9 cellular contexts compared by ENCODE assay signal in the genomic region with DNA sequence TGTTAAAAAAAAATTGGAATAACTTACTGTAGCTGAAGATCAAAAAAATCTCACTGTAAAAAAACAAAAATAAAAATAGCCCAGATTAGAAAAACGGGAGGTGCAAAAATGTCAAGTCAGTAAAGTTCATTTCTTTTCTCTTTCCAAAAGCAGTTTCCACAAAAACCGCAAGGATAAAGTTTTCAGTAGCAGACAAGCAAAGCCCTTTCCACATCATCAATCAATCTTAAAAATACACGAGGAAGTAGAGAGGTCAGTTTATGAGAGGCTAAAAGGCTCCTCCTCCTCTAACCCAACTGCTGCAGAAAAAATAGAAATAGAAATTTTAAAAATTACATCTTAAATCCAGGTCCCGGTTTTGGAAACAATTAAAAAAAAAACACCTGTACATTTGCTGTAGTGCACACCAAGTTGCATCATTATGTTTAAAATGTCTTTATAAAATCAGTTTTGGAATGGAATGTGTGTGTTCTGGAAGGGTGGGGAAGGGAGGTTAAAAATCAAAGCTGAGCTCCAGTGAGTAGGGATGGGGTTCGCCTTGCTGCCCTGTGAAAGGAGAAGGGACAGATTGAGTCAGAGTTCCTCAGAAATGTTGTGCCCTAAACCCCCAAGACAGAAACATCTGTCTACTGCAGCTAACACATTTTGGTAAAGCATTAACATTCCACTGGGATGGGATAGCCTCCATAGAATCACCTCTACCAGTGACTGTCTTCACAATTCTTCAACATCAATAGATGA. TPM values are rescaled to one million over a fixed set of nuclear protein-coding genes. Genes with fewer than 3 reads are reported as not detected.
DNase-seq lines count a peak whose midpoint lies in the region; ATAC-seq, FAIRE-seq and TF ChIP-seq lines count a peak whose summit lies in the region.
"Had no signal": no experiment of that assay in that cellular context is flagged by ENCODE, and none has a peak within 500 bp of the region (broad histone marks: within the 10 kb centered on the region; RNA-seq: fewer than 3 reads in every experiment).

No MANE protein-coding gene starts in this region.

- 12 to 15% (median 14%) methylated on average over 5 of the region's 5 CpGs for WGBS in ovary, 3 donors

- peak overlapping the region; percentile 70 for H3K27ac Mint-ChIP-seq in central memory CD8-positive, alpha-beta T cell (ENCODE audit: low read depth)

- TF ChIP-seq CTCF in GM12875 (IDR thresholded peaks at IDR 0.05; ENCODE audit: borderline replicate concordance, insufficient read depth, low read depth, low read length), result no peak
- no peak for TF ChIP-seq CTCF in neutrophil (IDR thresholded peaks at IDR 0.05)
- no peak for TF ChIP-seq CTCF in lower lobe of right lung (IDR thresholded peaks at IDR 0.05)
- no peak for TF ChIP-seq CTCF in ovary (IDR thresholded peaks at IDR 0.05)
- no peak for TF ChIP-seq CTCF in kidney (IDR thresholded peaks at IDR 0.05; ENCODE audit: borderline replicate concordance, extremely low read depth, insufficient read depth)

- H3K9me3 Mint-ChIP-seq in central memory CD8-positive, alpha-beta T cell, result no peaks in the 10 kb centered on the region

- H3K27me3 Mint-ChIP-seq in central memory CD8-positive, alpha-beta T cell, result no peaks in the 10 kb centered on the region

- H3K27ac ChIP-seq in neutrophil (peak overlapping the region; percentile 48), lower lobe of right lung (no peak overlapping the region), ovary (no peak overlapping the region), kidney (ENCODE audit: low read depth in 2 of 2, low read length in 2 of 2) (peak overlapping the region in 1 of 2 donors; percentile 10)

- DNase-seq in NAMALWA (ENCODE audit: low spot score) (peak; percentile 38), head of caudate nucleus (no peak), lower lobe of right lung (no peak), ovary (no peak), kidney (no peak)
- no peak for DNase-seq in central memory CD8-positive, alpha-beta T cell (ENCODE audit: low spot score in 2 of 2)
- DNase-seq: pancreas had no signal

- H3K4me3 Mint-ChIP-seq in central memory CD8-positive, alpha-beta T cell, result peak overlapping the region; percentile 99

- H3K4me1 Mint-ChIP-seq in central memory CD8-positive, alpha-beta T cell, result peaks cover 79% of the 10 kb centered on the region

- H3K9me3 ChIP-seq in neutrophil (no peaks in the 10 kb centered on the region), lower lobe of right lung (no peaks in the 10 kb centered on the region), ovary (no peaks in the 10 kb centered on the region), kidney (ENCODE audit: control insufficient read depth in 1 of 2, low read length in 2 of 2) (no peaks in the 10 kb centered on the region)
- H3K9me3 ChIP-seq: pancreas had no signal

- H3K36me3 ChIP-seq in neutrophil, result peaks cover 58% of the 10 kb centered on the region
- H3K36me3 ChIP-seq in lower lobe of right lung, result peaks cover 95% of the 10 kb centered on the region
- H3K36me3 ChIP-seq in ovary, result no peaks in the 10 kb centered on the region
- H3K36me3 ChIP-seq in kidney (ENCODE audit: control insufficient read depth in 1 of 2, insufficient read depth in 2 of 2, low read length in 2 of 2), result peaks cover 17 to 33% of the 10 kb centered on the region in 2 donors

- no peak overlapping the region for H3K9ac ChIP-seq in kidney (ENCODE audit: low read length in 2 of 2)

- no peak for ATAC-seq in central memory CD8-positive, alpha-beta T cell (replicated peaks; ENCODE audit: extremely low read depth, poor library complexity, severe bottlenecking)
- ATAC-seq in lower lobe of right lung, result no peak

- TF ChIP-seq POLR2A in ovary (IDR thresholded peaks at IDR 0.05), result no peak

- H3K36me3 Mint-ChIP-seq in central memory CD8-positive, alpha-beta T cell (ENCODE audit: insufficient read depth), result peaks cover 94% of the 10 kb centered on the region

- H3K4me1 ChIP-seq in neutrophil (ENCODE audit: control insufficient read depth in 1 of 2, insufficient read depth in 1 of 2, low read depth in 1 of 2, low read length in 1 of 2) (peaks cover 52 to 58% of the 10 kb centered on the region in 2 experiments), lower lobe of right lung (peaks cover 78% of the 10 kb centered on the region), ovary (ENCODE audit: insufficient read depth) (peaks cover 8% of the 10 kb centered on the region), kidney (ENCODE audit: control insufficient read depth in 1 of 2, insufficient read depth in 1 of 2, low read depth in 1 of 2, low read length in 2 of 2) (peaks cover 22 to 24% of the 10 kb centered on the region in 2 donors)

- no peaks in the 10 kb centered on the region for H3K27me3 ChIP-seq in neutrophil
- no peaks in the 10 kb centered on the region for H3K27me3 ChIP-seq in lower lobe of right lung (ENCODE audit: low read depth)
- H3K27me3 ChIP-seq in ovary, result no peaks in the 10 kb centered on the region
- H3K27me3 ChIP-seq: pancreas had no signal

- FAIRE-seq in kidney (lab: Jason Lieb, UNC), result no peak
- FAIRE-seq: pancreas had no signal

- intact Hi-C loops in head of caudate nucleus (cut with DNase I), result no loop called here
- intact Hi-C loops in lower lobe of right lung (cut with DNase I), result no loop called here
- intact Hi-C loops in ovary (cut with DNase I), result loop anchor here in 2 of 4 donors (10.0 kb wide), 2 partner anchors 49 to 159 kb away; partner anchors contain the start of gene TMEM253 (in 1 of the 2)
- intact Hi-C loops in kidney (cut with DNase I), result no loop called here

- H3K4me3 ChIP-seq in GM12875 (ENCODE audit: low read depth, low read length) (peak overlapping the region; percentile 12), neutrophil (ENCODE audit: low read depth in 1 of 2, low read length in 1 of 2) (no peak overlapping the region), lower lobe of right lung (no peak overlapping the region), ovary (no peak overlapping the region), kidney (ENCODE audit: low read length in 2 of 2) (no peak overlapping the region)
- H3K4me3 ChIP-seq: pancreas had no signal

- no peak for TF ChIP-seq EP300 in ovary (IDR thresholded peaks at IDR 0.05)

RNA-seq across cellular contexts. Expression of gene HNRNPC, which starts 5.8 kb away (rescaled TPM):
- total RNA-seq in lower lobe of right lung (388 TPM), ovary (100 to 1,000 TPM; 427 to 633 (median 479) TPM), kidney (398 TPM)
- polyA plus RNA-seq in ovary (100 to 1,000 TPM; 626 to 913 TPM), kidney (ENCODE audit: insufficient read depth, low read depth, low replicate concordance) (462 TPM)

RNA-seq across cellular contexts. Expression of gene RPGRIP1, which starts 16.4 kb away (rescaled TPM):
- total RNA-seq in lower lobe of right lung (1.1 TPM), ovary (under 1 TPM in 2 of 7 donors, not detected in 5; 0.34 to 0.42 TPM), kidney (0.47 TPM)
- polyA plus RNA-seq in ovary (under 1 TPM; 0.15 to 0.28 TPM), kidney (ENCODE audit: insufficient read depth, low read depth, low replicate concordance) (not detected)
